Comparison of ENCODE assay signal across 17 cellular contexts in the genomic region with DNA sequence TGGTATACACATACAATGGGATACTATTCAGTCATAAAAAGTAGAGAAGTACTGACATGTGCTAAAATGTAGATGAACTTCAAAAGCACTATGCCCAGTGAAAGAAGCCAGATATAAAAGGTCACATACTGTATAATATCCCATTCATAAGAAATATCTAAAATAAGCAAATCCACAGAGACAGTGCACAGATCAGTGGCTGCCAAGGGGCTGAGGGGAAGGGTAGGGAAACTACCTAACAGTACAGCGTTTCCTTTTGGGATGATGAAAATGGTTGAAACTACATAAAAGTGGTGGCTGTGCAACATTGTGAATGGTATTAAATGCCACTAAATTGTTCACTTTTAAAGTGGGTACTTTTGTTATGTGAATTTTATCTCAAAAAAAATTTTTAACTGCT. TPM values are rescaled to one million over a fixed set of nuclear protein-coding genes. Genes with fewer than 3 reads are reported as not detected.
DNase-seq lines count a peak whose midpoint lies in the region; ATAC-seq and TF ChIP-seq lines count a peak whose summit lies in the region.
"Had no signal": no experiment of that assay in that cellular context is flagged by ENCODE, and none has a peak within 500 bp of the region (broad histone marks: within the 10 kb centered on the region; RNA-seq: fewer than 3 reads in every experiment).

No MANE protein-coding gene starts in this region.

- TF ChIP-seq CTCF in upper lobe of right lung (IDR thresholded peaks at IDR 0.05) = no peak

- DNase-seq in activated T-cell treated with anti-CD3 and anti-CD28 coated beads, Interleukin-2, amount 50 U/mL, for 72 hours = no peak
- no peak for DNase-seq in activated T-cell treated with anti-CD3 and anti-CD28 coated beads, Interleukin-2, amount 50 U/mL, for 48 hours
- no peak for DNase-seq in stimulated activated naive CD8-positive, alpha-beta T cell treated with anti-CD3 and anti-CD28 coated beads, Interleukin-15, amount 100 ng/mL, for 72 hours
- no peak for DNase-seq in stimulated activated naive CD8-positive, alpha-beta T cell treated with anti-CD3 and anti-CD28 coated beads, Interleukin-15, Interleukin-2, amounts not matched to agents 100 U/mL and 50 U/mL, for 24 hours
- no peak for DNase-seq in activated naive CD8-positive, alpha-beta T cell treated with anti-CD3 and anti-CD28 coated beads for 36 hours
- DNase-seq in upper lobe of right lung = peak; percentile 2
- DNase-seq in globus pallidus (ENCODE audit: low spot score) = no peak
- DNase-seq in T1000 (lab: John Stamatoyannopoulos, UW) = no peak
- DNase-seq: 8988T; CD4-positive, alpha-beta memory T cell; DMS153; DMS79; GDM1; GOT3; H9 had no signal

- no peaks in the 10 kb centered on the region for H3K27me3 ChIP-seq in upper lobe of right lung
- H3K27me3 ChIP-seq: BLaER1 had no signal

- H3K9me3 Mint-ChIP-seq in activated T-cell treated with anti-CD3 and anti-CD28 coated beads, Interleukin-2, amount 50 U/mL, for 72 hours = no peaks in the 10 kb centered on the region
- no peaks in the 10 kb centered on the region for H3K9me3 Mint-ChIP-seq in stimulated activated naive CD8-positive, alpha-beta T cell treated with anti-CD3 and anti-CD28 coated beads, Interleukin-15, amount 100 ng/mL, for 72 hours
- H3K9me3 Mint-ChIP-seq in activated naive CD8-positive, alpha-beta T cell treated with anti-CD3 and anti-CD28 coated beads for 36 hours = no peaks in the 10 kb centered on the region
- H3K9me3 Mint-ChIP-seq: CD14-positive monocyte; CD4-positive, alpha-beta memory T cell; H9 had no signal

- no peak overlapping the region for H3K4me3 ChIP-seq in upper lobe of right lung
- H3K4me3 ChIP-seq: BLaER1 had no signal

- H3K27me3 Mint-ChIP-seq in activated T-cell treated with anti-CD3 and anti-CD28 coated beads, Interleukin-2, amount 50 U/mL, for 72 hours (ENCODE audit: low read depth) = no peaks in the 10 kb centered on the region
- no peaks in the 10 kb centered on the region for H3K27me3 Mint-ChIP-seq in stimulated activated naive CD8-positive, alpha-beta T cell treated with anti-CD3 and anti-CD28 coated beads, Interleukin-15, amount 100 ng/mL, for 72 hours
- no peaks in the 10 kb centered on the region for H3K27me3 Mint-ChIP-seq in activated naive CD8-positive, alpha-beta T cell treated with anti-CD3 and anti-CD28 coated beads for 36 hours
- H3K27me3 Mint-ChIP-seq: CD4-positive, alpha-beta memory T cell had no signal

- peaks cover 13 to 35% of the 10 kb centered on the region in 2 donors for H3K36me3 Mint-ChIP-seq in activated T-cell treated with anti-CD3 and anti-CD28 coated beads, Interleukin-2, amount 50 U/mL, for 72 hours (ENCODE audit: insufficient read depth in 2 of 2)
- peaks cover 15% of the 10 kb centered on the region for H3K36me3 Mint-ChIP-seq in activated naive CD8-positive, alpha-beta T cell treated with anti-CD3 and anti-CD28 coated beads for 36 hours

- H3K36me3 ChIP-seq in upper lobe of right lung = peaks cover 99% of the 10 kb centered on the region

- no peaks in the 10 kb centered on the region for H3K4me1 ChIP-seq in upper lobe of right lung
- H3K4me1 ChIP-seq: BLaER1 had no signal

- intact Hi-C loops in upper lobe of right lung (cut with DNase I) = no loop called here

- no peaks in the 10 kb centered on the region for H3K9me3 ChIP-seq in upper lobe of right lung
- H3K9me3 ChIP-seq: BLaER1 had no signal

- no peaks in the 10 kb centered on the region for H3K4me1 Mint-ChIP-seq in activated T-cell treated with anti-CD3 and anti-CD28 coated beads, Interleukin-2, amount 50 U/mL, for 72 hours (ENCODE audit: low read depth)
- H3K4me1 Mint-ChIP-seq in stimulated activated naive CD8-positive, alpha-beta T cell treated with anti-CD3 and anti-CD28 coated beads, Interleukin-15, amount 100 ng/mL, for 72 hours = no peaks in the 10 kb centered on the region
- H3K4me1 Mint-ChIP-seq in activated naive CD8-positive, alpha-beta T cell treated with anti-CD3 and anti-CD28 coated beads for 36 hours = peaks cover 2% of the 10 kb centered on the region
- H3K4me1 Mint-ChIP-seq: CD14-positive monocyte, H9 had no signal

- peak in 1 of 2 donors; percentile 13 for ATAC-seq in activated T-cell treated with anti-CD3 and anti-CD28 coated beads, Interleukin-2, amount 50 U/mL, for 72 hours (replicated peaks in 1 of 2)
- peak; percentile 95 for ATAC-seq in stimulated activated naive CD8-positive, alpha-beta T cell treated with anti-CD3 and anti-CD28 coated beads, Interleukin-15, amount 100 ng/mL, for 72 hours
- ATAC-seq in stimulated activated naive CD8-positive, alpha-beta T cell treated with anti-CD3 and anti-CD28 coated beads, Interleukin-15, Interleukin-2, amounts not matched to agents 100 U/mL and 50 U/mL, for 24 hours = no peak
- no peak for ATAC-seq in upper lobe of right lung

- H3K4me3 Mint-ChIP-seq in activated T-cell treated with anti-CD3 and anti-CD28 coated beads, Interleukin-2, amount 50 U/mL, for 72 hours = no peak overlapping the region
- no peak overlapping the region for H3K4me3 Mint-ChIP-seq in stimulated activated naive CD8-positive, alpha-beta T cell treated with anti-CD3 and anti-CD28 coated beads, Interleukin-15, amount 100 ng/mL, for 72 hours
- no peak overlapping the region for H3K4me3 Mint-ChIP-seq in activated naive CD8-positive, alpha-beta T cell treated with anti-CD3 and anti-CD28 coated beads for 36 hours
- H3K4me3 Mint-ChIP-seq: CD14-positive monocyte; CD4-positive, alpha-beta memory T cell; H9 had no signal

- H3K27ac Mint-ChIP-seq in activated T-cell treated with anti-CD3 and anti-CD28 coated beads, Interleukin-2, amount 50 U/mL, for 72 hours = peak overlapping the region; percentile 42
- peak overlapping the region in 1 of 2 donors; percentile 92 for H3K27ac Mint-ChIP-seq in stimulated activated naive CD8-positive, alpha-beta T cell treated with anti-CD3 and anti-CD28 coated beads, Interleukin-15, amount 100 ng/mL, for 72 hours
- peak overlapping the region; percentile 25 for H3K27ac Mint-ChIP-seq in activated naive CD8-positive, alpha-beta T cell treated with anti-CD3 and anti-CD28 coated beads for 36 hours
- H3K27ac Mint-ChIP-seq: H9 had no signal

- no peak overlapping the region for H3K27ac ChIP-seq in upper lobe of right lung
- H3K27ac ChIP-seq: BLaER1 had no signal

RNA-seq across cellular contexts. Expression of a gene that starts 11.9 kb away (rescaled TPM):
- total RNA-seq in activated T-cell treated with anti-CD3 and anti-CD28 coated beads, Interleukin-2, amount 50 U/mL, for 72 hours = 10 to 100 TPM; 53.4 to 54.8 TPM
- 10 to 100 TPM; 38.6 to 39.2 TPM for total RNA-seq in activated naive CD8-positive, alpha-beta T cell treated with anti-CD3 and anti-CD28 coated beads for 36 hours
- total RNA-seq in upper lobe of right lung = 26.9 TPM
